In the genomic region with DNA sequence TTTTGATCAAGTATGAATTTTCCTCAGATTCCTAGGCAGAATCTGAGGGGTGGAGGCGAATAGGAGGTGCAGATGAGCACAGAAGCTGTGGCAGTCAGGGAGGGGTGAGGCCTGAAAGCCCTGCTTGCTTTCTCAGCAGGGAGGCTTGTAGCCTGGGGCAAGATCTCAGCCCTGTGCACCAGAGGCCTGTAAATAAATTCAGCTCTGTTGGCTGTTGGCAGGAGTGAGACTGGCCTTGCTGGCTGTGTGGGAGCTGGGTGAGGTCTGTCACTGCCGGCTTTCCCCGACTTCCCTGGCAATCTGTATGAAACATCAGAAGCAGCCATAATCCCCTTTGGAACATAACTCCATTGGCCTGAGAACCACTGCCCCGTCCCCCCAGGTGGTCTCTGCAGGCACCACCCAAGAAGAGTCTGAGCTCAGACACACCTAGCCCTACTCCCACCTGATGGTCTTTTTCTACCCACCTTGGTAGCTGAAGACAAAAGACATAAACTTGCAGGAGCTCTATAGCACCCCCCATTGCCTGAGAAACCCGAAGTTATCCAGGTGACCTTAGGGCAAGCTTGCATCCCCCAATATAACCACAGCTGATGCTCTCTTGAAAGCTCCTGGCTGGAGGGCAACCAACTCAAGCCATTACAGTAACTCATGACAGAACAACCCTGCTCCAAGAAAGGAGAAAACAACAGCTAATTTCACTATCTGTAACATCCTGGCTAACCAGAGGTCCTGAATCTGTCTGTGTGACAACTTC, we compare ENCODE assay signal across 1 cellular context.
A peak's percentile ranks its signal among the peaks of the same experiment; 100 is the strongest.
TF ChIP-seq lines count a peak whose summit lies in the region.

No MANE protein-coding gene starts in this region.

TF ChIP-seq in HepG2, 621 proteins besides CTCF, POLR2A, EP300 and RAD21 (continued from another document and continues in another):
- TF ChIP-seq, protein P1, sequence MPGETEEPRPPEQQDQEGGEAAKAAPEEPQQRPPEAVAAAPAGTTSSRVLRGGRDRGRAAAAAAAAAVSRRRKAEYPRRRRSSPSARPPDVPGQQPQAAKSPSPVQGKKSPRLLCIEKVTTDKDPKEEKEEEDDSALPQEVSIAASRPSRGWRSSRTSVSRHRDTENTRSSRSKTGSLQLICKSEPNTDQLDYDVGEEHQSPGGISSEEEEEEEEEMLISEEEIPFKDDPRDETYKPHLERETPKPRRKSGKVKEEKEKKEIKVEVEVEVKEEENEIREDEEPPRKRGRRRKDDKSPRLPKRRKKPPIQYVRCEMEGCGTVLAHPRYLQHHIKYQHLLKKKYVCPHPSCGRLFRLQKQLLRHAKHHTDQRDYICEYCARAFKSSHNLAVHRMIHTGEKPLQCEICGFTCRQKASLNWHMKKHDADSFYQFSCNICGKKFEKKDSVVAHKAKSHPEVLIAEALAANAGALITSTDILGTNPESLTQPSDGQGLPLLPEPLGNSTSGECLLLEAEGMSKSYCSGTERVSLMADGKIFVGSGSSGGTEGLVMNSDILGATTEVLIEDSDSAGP (CRISPR knock-in tag; IDR thresholded peaks at IDR 0.05; ENCODE audit: borderline replicate concordance), result peak; percentile 47; the same call in 1 of the 2 replicates
- TF ChIP-seq FOXK1 (CRISPR knock-in tag; IDR thresholded peaks at IDR 0.05; ENCODE audit: borderline replicate concordance, low read depth) (no peak), ZSCAN21 (CRISPR knock-in tag; IDR thresholded peaks at IDR 0.05; ENCODE audit: borderline replicate concordance) (no peak), ETV6 (CRISPR knock-in tag; conservative IDR thresholded peaks at IDR 0.05) (no peak), BRCA1 (CRISPR knock-in tag; IDR thresholded peaks at IDR 0.05) (no peak), ZNF605 (CRISPR knock-in tag; IDR thresholded peaks at IDR 0.05) (0 out of 2 replicates have a peak, but pooled peaks have one; percentile 58), DBP (CRISPR knock-in tag; IDR thresholded peaks at IDR 0.05; ENCODE audit: not compliant biosample characterization) (no peak), PATZ1 (CRISPR knock-in tag; IDR thresholded peaks at IDR 0.05) (no peak), FOXK2 (IDR thresholded peaks at IDR 0.05) (no peak), CEBPG (CRISPR knock-in tag; IDR thresholded peaks at IDR 0.05) (no peak), KDM5A (IDR thresholded peaks at IDR 0.05; ENCODE audit: borderline replicate concordance, low read length) (no peak), KAT7 (CRISPR knock-in tag; IDR thresholded peaks at IDR 0.05; ENCODE audit: borderline replicate concordance) (peak; percentile 11; the same call in 1 of the 2 replicates), ZNF264 (CRISPR knock-in tag; IDR thresholded peaks at IDR 0.05) (no peak), FOXA3 (CRISPR knock-in tag; IDR thresholded peaks at IDR 0.05) (no peak), CREBL2 (CRISPR knock-in tag; IDR thresholded peaks at IDR 0.05; ENCODE audit: borderline replicate concordance) (no peak), FUBP1 (CRISPR knock-in tag; IDR thresholded peaks at IDR 0.05; ENCODE audit: borderline replicate concordance) (no peak), SP1 (IDR thresholded peaks at IDR 0.05) (no peak), SP1 (CRISPR knock-in tag; IDR thresholded peaks at IDR 0.05) (no peak), ZNF256 (CRISPR knock-in tag; conservative IDR thresholded peaks at IDR 0.05) (no peak), SSRP1 (CRISPR knock-in tag; IDR thresholded peaks at IDR 0.05) (no peak), ZFP37 (CRISPR knock-in tag; IDR thresholded peaks at IDR 0.05; ENCODE audit: borderline replicate concordance) (no peak), FOSL1 (CRISPR knock-in tag; IDR thresholded peaks at IDR 0.05; ENCODE audit: borderline replicate concordance) (no peak), AGO2 (optimal IDR thresholded peaks at IDR 0.05; ENCODE audit: low read depth, low read length) (peak; percentile 85), CSRNP1 (CRISPR knock-in tag; IDR thresholded peaks at IDR 0.05) (no peak), NPAS2 (CRISPR knock-in tag; IDR thresholded peaks at IDR 0.05; ENCODE audit: borderline replicate concordance) (no peak), ZNF776 (CRISPR knock-in tag; IDR thresholded peaks at IDR 0.05) (no peak), THAP11 (CRISPR knock-in tag; IDR thresholded peaks at IDR 0.05) (no peak), ZNF230 (CRISPR knock-in tag; IDR thresholded peaks at IDR 0.05) (no peak), ZNF503 (CRISPR knock-in tag; IDR thresholded peaks at IDR 0.05) (no peak), POGZ (CRISPR knock-in tag; IDR thresholded peaks at IDR 0.05) (no peak), ZMYM2 (CRISPR knock-in tag; IDR thresholded peaks at IDR 0.05) (0 out of 2 replicates have a peak, but pooled peaks have one; percentile 19), CCDC6 (CRISPR knock-in tag; IDR thresholded peaks at IDR 0.05) (no peak), ZNF564 (CRISPR knock-in tag; IDR thresholded peaks at IDR 0.05) (no peak), HNRNPL (IDR thresholded peaks at IDR 0.05; ENCODE audit: low read depth, low read length) (0 out of 2 replicates have a peak, but pooled peaks have one; percentile 24), ZNF329 (CRISPR knock-in tag; IDR thresholded peaks at IDR 0.05; ENCODE audit: low read depth) (no peak), IRF2 (CRISPR knock-in tag; IDR thresholded peaks at IDR 0.05) (0 out of 2 replicates have a peak, but pooled peaks have one; percentile 0), ZFP82 (CRISPR knock-in tag; IDR thresholded peaks at IDR 0.05; ENCODE audit: borderline replicate concordance) (no peak), ATM (IDR thresholded peaks at IDR 0.05; ENCODE audit: borderline replicate concordance) (no peak), NONO (IDR thresholded peaks at IDR 0.05) (no peak), NONO (CRISPR knock-in tag; conservative IDR thresholded peaks at IDR 0.05) (no peak), ZNF292 (CRISPR knock-in tag; IDR thresholded peaks at IDR 0.05; ENCODE audit: borderline replicate concordance, low read depth) (no peak), ZBED4 (CRISPR knock-in tag; IDR thresholded peaks at IDR 0.05; ENCODE audit: borderline replicate concordance) (no peak)
- TF ChIP-seq, protein P2, sequence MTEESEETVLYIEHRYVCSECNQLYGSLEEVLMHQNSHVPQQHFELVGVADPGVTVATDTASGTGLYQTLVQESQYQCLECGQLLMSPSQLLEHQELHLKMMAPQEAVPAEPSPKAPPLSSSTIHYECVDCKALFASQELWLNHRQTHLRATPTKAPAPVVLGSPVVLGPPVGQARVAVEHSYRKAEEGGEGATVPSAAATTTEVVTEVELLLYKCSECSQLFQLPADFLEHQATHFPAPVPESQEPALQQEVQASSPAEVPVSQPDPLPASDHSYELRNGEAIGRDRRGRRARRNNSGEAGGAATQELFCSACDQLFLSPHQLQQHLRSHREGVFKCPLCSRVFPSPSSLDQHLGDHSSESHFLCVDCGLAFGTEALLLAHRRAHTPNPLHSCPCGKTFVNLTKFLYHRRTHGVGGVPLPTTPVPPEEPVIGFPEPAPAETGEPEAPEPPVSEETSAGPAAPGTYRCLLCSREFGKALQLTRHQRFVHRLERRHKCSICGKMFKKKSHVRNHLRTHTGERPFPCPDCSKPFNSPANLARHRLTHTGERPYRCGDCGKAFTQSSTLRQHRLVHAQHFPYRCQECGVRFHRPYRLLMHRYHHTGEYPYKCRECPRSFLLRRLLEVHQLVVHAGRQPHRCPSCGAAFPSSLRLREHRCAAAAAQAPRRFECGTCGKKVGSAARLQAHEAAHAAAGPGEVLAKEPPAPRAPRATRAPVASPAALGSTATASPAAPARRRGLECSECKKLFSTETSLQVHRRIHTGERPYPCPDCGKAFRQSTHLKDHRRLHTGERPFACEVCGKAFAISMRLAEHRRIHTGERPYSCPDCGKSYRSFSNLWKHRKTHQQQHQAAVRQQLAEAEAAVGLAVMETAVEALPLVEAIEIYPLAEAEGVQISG (CRISPR knock-in tag; IDR thresholded peaks at IDR 0.05), result no peak
- TF ChIP-seq, protein P3, sequence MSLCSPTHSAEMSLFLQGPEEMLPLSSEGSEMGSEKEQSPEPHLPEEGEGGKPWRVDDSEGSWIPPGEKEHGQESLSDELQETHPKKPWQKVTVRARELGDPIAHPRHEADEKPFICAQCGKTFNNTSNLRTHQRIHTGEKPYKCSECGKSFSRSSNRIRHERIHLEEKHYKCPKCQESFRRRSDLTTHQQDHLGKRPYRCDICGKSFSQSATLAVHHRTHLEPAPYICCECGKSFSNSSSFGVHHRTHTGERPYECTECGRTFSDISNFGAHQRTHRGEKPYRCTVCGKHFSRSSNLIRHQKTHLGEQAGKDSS (CRISPR knock-in tag; IDR thresholded peaks at IDR 0.05; ENCODE audit: borderline replicate concordance, low read depth), result no peak
